In the genomic region with DNA sequence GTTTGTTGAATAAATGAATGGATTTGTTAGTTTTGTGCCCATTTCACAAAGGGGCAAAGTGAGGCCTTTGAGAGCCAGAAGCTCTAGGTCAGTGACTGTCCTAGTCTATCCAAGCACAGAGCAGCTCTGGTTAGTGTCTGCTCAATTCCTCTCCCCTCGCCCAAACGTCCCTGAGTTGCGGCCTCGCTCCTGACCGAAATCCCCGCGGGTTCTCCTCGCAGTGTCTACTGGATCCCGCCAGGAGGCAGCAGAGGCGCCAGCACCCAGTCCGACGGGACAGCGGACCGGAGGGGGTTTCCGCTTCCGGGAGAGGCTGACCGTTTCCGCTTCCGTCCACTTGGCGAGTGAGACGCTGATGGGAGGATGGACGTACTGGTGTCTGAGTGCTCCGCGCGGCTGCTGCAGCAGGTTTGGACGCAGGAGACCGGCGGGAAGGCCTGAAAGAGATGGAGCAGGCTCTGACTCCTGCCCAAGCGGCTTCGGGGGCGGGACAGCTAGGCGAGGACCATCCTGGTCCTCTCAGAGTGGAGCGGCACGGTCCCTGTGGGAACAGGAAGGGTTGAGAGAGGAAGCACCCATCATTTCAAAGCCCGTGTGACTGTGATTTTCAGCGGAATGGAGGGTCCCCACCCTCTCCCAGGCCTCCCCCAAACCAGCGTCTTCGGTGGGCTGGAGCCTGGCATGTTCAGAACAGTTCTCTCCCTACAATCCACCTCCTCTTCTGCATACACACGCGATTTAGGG, we compare ENCODE assay signal across 8 cellular contexts. TPM values are rescaled to one million over a fixed set of nuclear protein-coding genes. Genes with fewer than 3 reads are reported as not detected.
DNase-seq lines count a peak whose midpoint lies in the region; ATAC-seq, FAIRE-seq and TF ChIP-seq lines count a peak whose summit lies in the region.

A gene (plus strand): TSS at position 336 of the 744 bp plus-strand sequence. CDS start 28 bp downstream, at position 364.

- peak; percentile 94 for DNase-seq in EH (ENCODE audit: low read depth)
- DNase-seq in Karpas-422 = peak; percentile 96
- peak; percentile 82 for DNase-seq in RCC 7860 (ENCODE audit: low spot score)
- DNase-seq in activated T-helper 1 cell treated with Interleukin-2 at 50 U/mL for 16 hours (ENCODE audit: low read depth) = peak; percentile 78
- DNase-seq in esophagus squamous epithelium (lab: John Stamatoyannopoulos, UW) = peak; percentile 22
- DNase-seq in myocyte (ENCODE audit: low read depth) = peak; percentile 94
- peak; percentile 79 to 86 for DNase-seq in stimulated activated CD8-positive, alpha-beta memory T cell treated with anti-CD3 and anti-CD28 coated beads, Interleukin-7, amount 100 ng/mL, for 48 hours (ENCODE audit: extremely low read depth in 1 of 2, low read depth in 1 of 2)

- peak; percentile 90 for ATAC-seq in GM21825 (IDR thresholded peaks at IDR 0.05; ENCODE audit: unreplicated experiment)

- H3K4me2 ChIP-seq in Karpas-422 (ENCODE audit: low read depth, low read length, poor library complexity, severe bottlenecking) = peak within 1 kb of the TSS; percentile 85

- peak in 3 of 4 donors; percentile 70 to 81 (median 77) for TF ChIP-seq POLR2A in esophagus squamous epithelium (IDR thresholded peaks at IDR 0.05)

- H3K27ac ChIP-seq in Karpas-422 (ENCODE audit: low read length) (peak within 1 kb of the TSS; percentile 43; the same call in 1 of the 2 replicates), esophagus squamous epithelium (peak within 1 kb of the TSS; percentile 69 to 89 (median 84))

- peaks cover 37% of the 10 kb centered on the region for H3K79me2 ChIP-seq in Karpas-422 (ENCODE audit: low read length)

- H3K27me3 ChIP-seq in Karpas-422 (ENCODE audit: low read length) = no peaks in the 10 kb centered on the region
- H3K27me3 ChIP-seq in esophagus squamous epithelium = no peaks in the 10 kb centered on the region

- H3K36me3 ChIP-seq in Karpas-422 (ENCODE audit: insufficient read depth, low read length) (peaks cover 17% of the 10 kb centered on the region; the same call in 1 of the 2 replicates), esophagus squamous epithelium (peaks cover 4 to 35% (median 25%) of the 10 kb centered on the region in 3 donors)

- H3K4me3 ChIP-seq in Karpas-422 (ENCODE audit: low read length) (peak within 1 kb of the TSS; percentile 87), esophagus squamous epithelium (peak within 1 kb of the TSS; percentile 72 to 95 (median 94))

- peak; percentile 70 for FAIRE-seq in RCC 7860 (lab: Jason Lieb, UNC)

- H2AFZ ChIP-seq in Karpas-422 (ENCODE audit: low read length) = peak within 1 kb of the TSS; percentile 84

- H3K9me2 ChIP-seq in Karpas-422 (replicated peaks; ENCODE audit: insufficient read depth, low read length) = no peaks in the 10 kb centered on the region

- 0% methylated on average over 12 to 15 of the region's 40 CpGs for WGBS in esophagus squamous epithelium, 2 donors

- intact Hi-C loops in esophagus squamous epithelium (cut with DNase I) = loop anchor here (10.0 kb wide), 1 partner anchor 212 kb away; no protein-coding TSS in a partner anchor

- H3K4me1 ChIP-seq in Karpas-422 (ENCODE audit: low read length) (peaks cover 23% of the 10 kb centered on the region), esophagus squamous epithelium (peaks cover 5 to 21% (median 10%) of the 10 kb centered on the region in 3 donors)

- H4K20me1 ChIP-seq in Karpas-422 (ENCODE audit: insufficient read depth, low read depth, low read length) = no peaks in the 10 kb centered on the region; the same call in 1 of the 2 replicates

- TF ChIP-seq CTCF in esophagus squamous epithelium (IDR thresholded peaks at IDR 0.05) = peak; percentile 81 to 98 (median 92)

- peak within 1 kb of the TSS; percentile 86 for H3K9ac ChIP-seq in Karpas-422 (ENCODE audit: low read length)

- H3K9me3 ChIP-seq in Karpas-422 (ENCODE audit: low read length) (no peaks in the 10 kb centered on the region), esophagus squamous epithelium (no peaks in the 10 kb centered on the region)

RNA-seq across cellular contexts. Expression of the gene that starts here (rescaled TPM):
- total RNA-seq in Karpas-422 (2014; rRNA removed; shearing (Covaris generic); ENCODE audit: low replicate concordance) = 61.8 and 69.8 TPM in 2 replicates
- total RNA-seq in esophagus squamous epithelium (100 to 1,000 TPM in 1 of 4 donors, 10 to 100 TPM in 3; 56.6 to 124 (median 85.8) TPM), myocyte (153 and 209 TPM in 2 replicates)
- polyA plus RNA-seq in myocyte (2012) = 47.2 TPM

Comparison
In these comparisons a context has a peak if more than half of its experiments do, and no peak if none do; other contexts are left out.
1. Peak in every context shown above with its lines: DNase-seq, ATAC-seq, H3K4me3 ChIP-seq and H3K27ac ChIP-seq.
2. DNase-seq: peak in every context shown above with its lines; median percentile 96 in Karpas-422; 94 in EH; 94 in myocyte; 82 in stimulated activated CD8-positive, alpha-beta memory T cell treated with anti-CD3 and anti-CD28 coated beads, Interleukin-7, amount 100 ng/mL, for 48 hours; 82 in RCC 7860; 78 in activated T-helper 1 cell treated with Interleukin-2 at 50 U/mL for 16 hours; 22 in esophagus squamous epithelium.